In the genomic region with DNA sequence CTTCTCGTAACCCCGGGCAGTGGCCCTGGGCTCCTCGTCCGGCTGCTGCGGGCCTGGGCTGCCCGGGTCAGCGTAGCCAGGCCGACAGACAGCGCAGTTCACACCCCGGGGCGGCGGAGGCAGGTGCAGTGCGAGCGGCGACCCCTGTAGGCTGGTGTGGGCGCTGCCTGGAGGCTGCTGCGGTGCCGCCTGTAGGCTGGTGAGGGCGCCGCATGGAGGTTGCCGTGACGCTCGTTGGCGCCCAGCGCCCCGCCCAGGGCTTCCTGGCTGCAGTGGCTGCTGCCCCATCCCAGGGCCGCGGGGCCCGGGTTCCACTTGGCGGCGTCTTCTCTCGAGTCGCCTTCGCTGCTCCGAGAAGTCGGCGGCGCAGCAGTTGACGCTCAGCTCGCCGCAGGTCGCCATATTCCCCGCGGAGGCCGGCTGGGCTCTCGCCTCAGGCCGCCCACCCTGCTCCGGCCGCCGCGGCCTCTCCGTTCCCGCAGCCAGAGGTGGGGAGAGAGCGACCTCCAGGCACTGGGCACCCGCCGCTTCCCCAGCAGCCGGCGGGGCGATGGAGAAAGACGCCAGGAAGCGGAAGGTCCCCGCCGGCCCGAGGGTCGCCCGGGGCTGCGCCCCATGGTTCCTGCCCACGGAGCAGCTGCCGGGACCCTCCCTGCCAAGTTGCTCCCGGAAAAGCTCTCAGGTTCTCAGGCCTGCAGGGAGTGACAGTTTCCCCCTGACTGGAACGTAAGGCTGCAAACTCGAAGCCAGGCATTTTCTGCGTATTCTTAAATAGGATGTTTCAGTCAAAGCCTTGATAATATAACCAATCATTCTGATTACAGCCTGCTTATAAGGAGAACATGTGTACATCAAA, we compare ENCODE assay signal across 8 cellular contexts. TPM values are rescaled to one million over a fixed set of nuclear protein-coding genes. Genes with fewer than 3 reads are reported as not detected.
DNase-seq lines count a peak whose midpoint lies in the region; ATAC-seq and TF ChIP-seq lines count a peak whose summit lies in the region.
"Not testable (repeated sequence)": the region's sequence is repeated elsewhere in the genome, so short reads cannot be mapped to it uniquely, and the experiment has no call there.

Gene NPIPA3, plus strand, starts transcription at position 256 of the 856 bp plus-strand sequence. CDS start 5,533 bp downstream, outside the sequence.

- not testable (repeated sequence) for H3K4me3 ChIP-seq in gastroesophageal sphincter

- H3K9me3 Mint-ChIP-seq in WTC11 = not testable (repeated sequence)

- not testable (repeated sequence) for TF ChIP-seq CTCF in WTC11 (IDR thresholded peaks at IDR 0.05); gastroesophageal sphincter (IDR thresholded peaks at IDR 0.05); omental fat pad (IDR thresholded peaks at IDR 0.05)

- POLR2A ChIA-PET in WTC11 (lab: Charles Lee) = not testable (repeated sequence)

- not testable (repeated sequence) for H3K36me3 ChIP-seq in gastroesophageal sphincter

- CTCF ChIA-PET in WTC11 (lab: Charles Lee) = not testable (repeated sequence)

- not testable (repeated sequence) for H3K4me3 Mint-ChIP-seq in WTC11

- DNase-seq in WTC11 (ENCODE audit: low spot score); omental fat pad (ENCODE audit: low spot score): not testable (repeated sequence)

- no CpG with 5 or more reads among the region's 73 CpGs for WGBS in gastroesophageal sphincter (ENCODE audit: low coverage in 1 of 2), 2 donors

- H3K27me3 ChIP-seq in gastroesophageal sphincter = not testable (repeated sequence)

- H3K4me1 Mint-ChIP-seq in WTC11 = not testable (repeated sequence)

- H3K4me1 ChIP-seq in gastroesophageal sphincter = not testable (repeated sequence)

- not testable (repeated sequence) for H3K9me3 ChIP-seq in gastroesophageal sphincter

- H3K36me3 Mint-ChIP-seq in WTC11 = not testable (repeated sequence)

- not testable (repeated sequence) for H3K27me3 Mint-ChIP-seq in WTC11 (ENCODE audit: low read depth)

- not testable (repeated sequence) for H3K27ac Mint-ChIP-seq in WTC11

- not testable (repeated sequence) for TF ChIP-seq EP300 in gastroesophageal sphincter (IDR thresholded peaks at IDR 0.05)

- ATAC-seq in GM18499 (IDR thresholded peaks at IDR 0.05; ENCODE audit: insufficient read depth, unreplicated experiment) (peak; percentile 80), GM19328 (IDR thresholded peaks at IDR 0.05; ENCODE audit: unreplicated experiment) (peak; percentile 96), GM21619 (IDR thresholded peaks at IDR 0.05; ENCODE audit: unreplicated experiment) (peak; percentile 95), HG02938 (IDR thresholded peaks at IDR 0.05; ENCODE audit: unreplicated experiment) (peak; percentile 90), HG03354 (IDR thresholded peaks at IDR 0.05; ENCODE audit: poor library complexity, severe bottlenecking, unreplicated experiment) (peak; percentile 99), WTC11 (peak; percentile 99), gastroesophageal sphincter (peak; percentile 99), omental fat pad (ENCODE audit: low FRiP score) (peak; percentile 97)

- not testable (repeated sequence) for H3K27ac ChIP-seq in gastroesophageal sphincter

- not testable (repeated sequence) for TF ChIP-seq POLR2A in gastroesophageal sphincter (IDR thresholded peaks at IDR 0.05)

RNA-seq across cellular contexts. Expression of gene NPIPA3, which starts in this region (rescaled TPM):
- 0.92 to 2.3 TPM (median 1.4 TPM) in 3 replicates for total RNA-seq in WTC11 (2021)
- 1 to 10 TPM in 2 of 4 donors, under 1 TPM in 1, not detected in 1; 0.39 to 4.0 (median 1.3) TPM for total RNA-seq in gastroesophageal sphincter
- total RNA-seq in omental fat pad = 1 to 10 TPM in 1 of 4 donors, under 1 TPM in 1, not detected in 2; 0.46 to 2.3 TPM
